19 cellular contexts compared by ENCODE assay signal in the genomic region with DNA sequence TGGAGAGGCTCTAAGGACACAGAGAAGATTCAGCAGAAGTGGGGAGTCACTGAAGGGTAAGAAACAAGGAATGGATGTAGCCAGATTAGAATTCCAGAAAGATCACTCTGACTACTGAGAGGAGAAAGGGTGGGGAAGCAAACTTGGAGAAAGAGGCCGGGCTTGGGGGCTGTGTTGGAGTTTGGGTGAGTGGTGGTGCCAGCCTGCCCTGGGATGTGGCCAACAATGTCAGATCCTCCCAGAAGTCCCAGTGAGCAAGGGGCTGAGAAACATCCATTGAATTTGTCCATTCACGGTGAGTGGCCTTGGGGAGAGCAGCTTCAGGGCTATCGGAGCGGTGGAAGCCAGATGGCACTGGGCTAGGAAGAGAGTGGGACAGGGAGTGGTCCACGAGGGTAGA.
DNase-seq lines count a peak whose midpoint lies in the region; ATAC-seq and TF ChIP-seq lines count a peak whose summit lies in the region.
"Had no signal": no experiment of that assay in that cellular context is flagged by ENCODE, and none has a peak within 500 bp of the region (broad histone marks: within the 10 kb centered on the region; RNA-seq: fewer than 3 reads in every experiment).

No MANE protein-coding gene starts in this region.

- H3K9me3 Mint-ChIP-seq in stimulated activated naive B cell treated with anti-CD40 and anti-IgM and Interleukin-4, amounts not matched to agents 10 μg/mL and 1 μg/mL and 100 μg/mL, for 72 hours = no peaks in the 10 kb centered on the region
- H3K9me3 Mint-ChIP-seq in CD4-positive, alpha-beta memory T cell = no peaks in the 10 kb centered on the region

- H3K27me3 ChIP-seq in dorsolateral prefrontal cortex = no peaks in the 10 kb centered on the region
- no peaks in the 10 kb centered on the region for H3K27me3 ChIP-seq in CD4-positive, alpha-beta memory T cell (ENCODE audit: insufficient read depth, low read length)
- H3K27me3 ChIP-seq: SJCRH30 had no signal

- peaks cover 4 to 15% of the 10 kb centered on the region in 2 donors for H3K4me1 Mint-ChIP-seq in stimulated activated naive B cell treated with anti-CD40 and anti-IgM and Interleukin-4, amounts not matched to agents 10 μg/mL and 1 μg/mL and 100 μg/mL, for 72 hours
- peaks cover 14 to 27% (median 14%) of the 10 kb centered on the region in 4 donors for H3K4me1 Mint-ChIP-seq in CD4-positive, alpha-beta memory T cell

- H3K9me3 ChIP-seq in CD4-positive, alpha-beta memory T cell (ENCODE audit: control insufficient read depth in 1 of 2, low read length in 2 of 2) = no peaks in the 10 kb centered on the region
- H3K9me3 ChIP-seq: A549 had no signal

- no peaks in the 10 kb centered on the region for H3K36me3 ChIP-seq in CD4-positive, alpha-beta memory T cell (ENCODE audit: insufficient read depth, low read length)
- H3K36me3 ChIP-seq: SJCRH30 had no signal

- H3K36me3 Mint-ChIP-seq in stimulated activated naive B cell treated with anti-CD40 and anti-IgM and Interleukin-4, amounts not matched to agents 10 μg/mL and 1 μg/mL and 100 μg/mL, for 72 hours = no peaks in the 10 kb centered on the region
- H3K36me3 Mint-ChIP-seq in CD4-positive, alpha-beta memory T cell = no peaks in the 10 kb centered on the region
- H3K36me3 Mint-ChIP-seq: CD14-positive monocyte had no signal

- H3K4me3 Mint-ChIP-seq in stimulated activated naive B cell treated with anti-CD40 and anti-IgM and Interleukin-4, amounts not matched to agents 10 μg/mL and 1 μg/mL and 100 μg/mL, for 72 hours = no peak overlapping the region
- H3K4me3 Mint-ChIP-seq in CD4-positive, alpha-beta memory T cell = peak overlapping the region in 1 of 8 donors; percentile 42
- H3K4me3 Mint-ChIP-seq: B cell had no signal

- H3K4me1 ChIP-seq in CD4-positive, alpha-beta memory T cell (ENCODE audit: insufficient read depth, low read length) = peaks cover 16% of the 10 kb centered on the region
- H3K4me1 ChIP-seq: A549, SJCRH30 had no signal

- H3K27ac ChIP-seq in dorsolateral prefrontal cortex = no peak overlapping the region
- H3K27ac ChIP-seq in CD4-positive, alpha-beta memory T cell (ENCODE audit: low read depth, low read length) = no peak overlapping the region
- H3K27ac ChIP-seq: A549, KMS-11, SJCRH30 had no signal

- H3K4me3 ChIP-seq in dorsolateral prefrontal cortex = no peak overlapping the region
- no peak overlapping the region for H3K4me3 ChIP-seq in CD4-positive, alpha-beta memory T cell (ENCODE audit: low read length in 2 of 2)
- H3K4me3 ChIP-seq: A549, SJCRH30 had no signal

- peaks cover 12 to 22% of the 10 kb centered on the region in 2 donors for H3K27me3 Mint-ChIP-seq in stimulated activated naive B cell treated with anti-CD40 and anti-IgM and Interleukin-4, amounts not matched to agents 10 μg/mL and 1 μg/mL and 100 μg/mL, for 72 hours
- H3K27me3 Mint-ChIP-seq in CD4-positive, alpha-beta memory T cell = peaks cover 0 to 2% of the 10 kb centered on the region in 2 donors
- H3K27me3 Mint-ChIP-seq: B cell had no signal

- POLR2A ChIA-PET in CD4-positive, alpha-beta memory T cell (lab: Charles Lee; ENCODE audit: partially characterized antibody) = no interaction called here

- DNase-seq in cardiac septum (ENCODE audit: low spot score) = peak; percentile 60
- no peak for DNase-seq in left cardiac atrium
- peak; percentile 30 for DNase-seq in left lobe of liver (ENCODE audit: low spot score)
- DNase-seq in stimulated activated naive B cell treated with anti-CD40 and anti-IgM and Interleukin-4, amounts not matched to agents 10 μg/mL and 1 μg/mL and 100 μg/mL, for 72 hours = no peak
- DNase-seq in dorsolateral prefrontal cortex = no peak
- no peak for DNase-seq in stimulated activated CD4-positive, alpha-beta T cell treated with anti-CD3 and anti-CD28 coated beads, Interleukin-4, amount 100 ng/mL, for 24 hours
- no peak for DNase-seq in CD4-positive, alpha-beta memory T cell
- DNase-seq: DMS79, NCI-H1092 treated with DMSO at 0.1 percent for 48 hours, NCI-H2081, NCI-H2171, NCI-H345, NCI-H524 treated with DMSO at 0.1 percent for 48 hours, NCI-H82, SJCRH30 had no signal

- intact Hi-C loops in cardiac septum (cut with DNase I) (loop anchor here (5.0 kb wide), 1 partner anchor 138 kb away; no protein-coding TSS in a partner anchor), left cardiac atrium (cut with DNase I) (loop anchor here in 1 of 2 donors (5.0 kb wide), 1 partner anchor 138 kb away; no protein-coding TSS in a partner anchor), dorsolateral prefrontal cortex (cut with DNase I) (loop anchor here (5.0 kb wide), 2 partner anchors 98 to 133 kb away; no protein-coding TSS in a partner anchor)
- intact Hi-C loops in CD4-positive, alpha-beta memory T cell (cut with micrococcal nuclease) = no loop called here

- CTCF ChIA-PET in CD4-positive, alpha-beta memory T cell (lab: Charles Lee; ENCODE audit: partially characterized antibody) = interaction anchor here (1.8 to 15.9 kb wide), 2 partner anchors 54 to 136 kb away, joined by 4 to 480 read pairs; no protein-coding TSS in a partner anchor

- no peak for ATAC-seq in left cardiac atrium
- no peak for ATAC-seq in left lobe of liver
- no peak for ATAC-seq in stimulated activated naive B cell treated with anti-CD40 and anti-IgM and Interleukin-4, amounts not matched to agents 10 μg/mL and 1 μg/mL and 100 μg/mL, for 72 hours (replicated peaks)
- ATAC-seq: A549 had no signal

- peak overlapping the region; percentile 44 for H3K27ac Mint-ChIP-seq in stimulated activated naive B cell treated with anti-CD40 and anti-IgM and Interleukin-4, amounts not matched to agents 10 μg/mL and 1 μg/mL and 100 μg/mL, for 72 hours
- H3K27ac Mint-ChIP-seq in CD4-positive, alpha-beta memory T cell = peak overlapping the region in 2 of 7 donors; percentile 46 to 59
- H3K27ac Mint-ChIP-seq: B cell had no signal

- TF ChIP-seq CTCF in dorsolateral prefrontal cortex (IDR thresholded peaks at IDR 0.05 in 54 of 56, conservative IDR thresholded peaks at IDR 0.05 in 2 of 56; ENCODE audit: low read depth in 1 of 56, partially characterized antibody in 56 of 56) = no peak

Comparison
In these comparisons a context has a peak if more than half of its experiments do, and no peak if none do; other contexts are left out.
1. DNase-seq: peak in cardiac septum (single experiment) and left lobe of liver (single experiment); none in left cardiac atrium (single experiment), stimulated activated naive B cell treated with anti-CD40 and anti-IgM and Interleukin-4, amounts not matched to agents 10 μg/mL and 1 μg/mL and 100 μg/mL, for 72 hours (single experiment), dorsolateral prefrontal cortex (0 of 10), stimulated activated CD4-positive, alpha-beta T cell treated with anti-CD3 and anti-CD28 coated beads, Interleukin-4, amount 100 ng/mL, for 24 hours (single experiment) and CD4-positive, alpha-beta memory T cell (0 of 5).